In genomic region chr6:42661540-42662153, GRCh38 we compare ENCODE assay signal across 8 cellular contexts.
A peak's percentile ranks its signal among the peaks of the same experiment; 100 is the strongest.
DNase-seq lines count a peak whose midpoint lies in the region; ATAC-seq and TF ChIP-seq lines count a peak whose summit lies in the region.

No MANE protein-coding gene starts in this region.

- H3K36me3 ChIP-seq in KMS-11 (ENCODE audit: insufficient read depth) (no peaks in the 10 kb centered on the region), esophagus squamous epithelium (peaks cover 5 to 95% (median 47%) of the 10 kb centered on the region in 3 donors)

- TF ChIP-seq POLR2A in esophagus squamous epithelium (IDR thresholded peaks at IDR 0.05): no peak

- H3K27me3 ChIP-seq in KMS-11 (ENCODE audit: insufficient read depth, low read depth) (no peaks in the 10 kb centered on the region), esophagus squamous epithelium (no peaks in the 10 kb centered on the region)

- H3K9me3 ChIP-seq in esophagus squamous epithelium: no peaks in the 10 kb centered on the region

- TF ChIP-seq CTCF in KMS-11 (conservative IDR thresholded peaks at IDR 0.05; ENCODE audit: low read depth, low read length): peak; percentile 98
- TF ChIP-seq CTCF in esophagus squamous epithelium (IDR thresholded peaks at IDR 0.05): peak; percentile 70 to 93 (median 90)
- TF ChIP-seq CTCF in natural killer cell (IDR thresholded peaks at IDR 0.05): peak; percentile 91

- DNase-seq in D341Med (ENCODE audit: low spot score): peak; percentile 76
- DNase-seq in OCI-M2 (lab: John Stamatoyannopoulos, UW; ENCODE audit: unreplicated experiment): peak; percentile 21
- peak; percentile 67 for DNase-seq in activated T-cell treated with anti-CD3 and anti-CD28 coated beads for 48 hours (ENCODE audit: low read depth)
- peak; percentile 13 for DNase-seq in esophagus squamous epithelium (lab: John Stamatoyannopoulos, UW)
- peak; percentile 80 for DNase-seq in natural killer cell

- H3K4me3 ChIP-seq in KMS-11 (IDR thresholded peaks at IDR 0.05; ENCODE audit: insufficient read depth, low read depth, low read length) (no peak overlapping the region), esophagus squamous epithelium (no peak overlapping the region)

- H2AFZ ChIP-seq in KMS-11 (ENCODE audit: low read depth): no peak overlapping the region

- H3K9me3 Mint-ChIP-seq in natural killer cell: no peaks in the 10 kb centered on the region
- H3K9me3 Mint-ChIP-seq in stimulated activated memory B cell treated with anti-CD40 and anti-IgM and Interleukin-4, amounts not matched to agents 10 μg/mL and 1 μg/mL and 100 μg/mL, for 72 hours: no peaks in the 10 kb centered on the region

- H3K27me3 Mint-ChIP-seq in natural killer cell (ENCODE audit: low read depth in 2 of 2): no peaks in the 10 kb centered on the region
- no peaks in the 10 kb centered on the region for H3K27me3 Mint-ChIP-seq in stimulated activated memory B cell treated with anti-CD40 and anti-IgM and Interleukin-4, amounts not matched to agents 10 μg/mL and 1 μg/mL and 100 μg/mL, for 72 hours

- H3K27ac ChIP-seq in KMS-11: no peak overlapping the region
- H3K27ac ChIP-seq in esophagus squamous epithelium: no peak overlapping the region

- ATAC-seq in natural killer cell: peak; percentile 92 to 100 (median 96)
- ATAC-seq in stimulated activated memory B cell treated with anti-CD40 and anti-IgM and Interleukin-4, amounts not matched to agents 10 μg/mL and 1 μg/mL and 100 μg/mL, for 72 hours: peak; percentile 70
- ATAC-seq in GM21529 (IDR thresholded peaks at IDR 0.05; ENCODE audit: unreplicated experiment): no peak

- H3K9ac ChIP-seq in KMS-11: no peak overlapping the region

- H3K27ac Mint-ChIP-seq in natural killer cell: peak overlapping the region in 1 of 2 donors; percentile 17
- no peak overlapping the region for H3K27ac Mint-ChIP-seq in stimulated activated memory B cell treated with anti-CD40 and anti-IgM and Interleukin-4, amounts not matched to agents 10 μg/mL and 1 μg/mL and 100 μg/mL, for 72 hours

- no peak overlapping the region for H3K4me2 ChIP-seq in KMS-11

- H3K4me1 ChIP-seq in KMS-11 (ENCODE audit: low read depth, poor library complexity, severe bottlenecking): peaks cover 6% of the 10 kb centered on the region
- no peaks in the 10 kb centered on the region for H3K4me1 ChIP-seq in esophagus squamous epithelium

- H3K36me3 Mint-ChIP-seq in natural killer cell: peaks cover 24% of the 10 kb centered on the region
- H3K36me3 Mint-ChIP-seq in stimulated activated memory B cell treated with anti-CD40 and anti-IgM and Interleukin-4, amounts not matched to agents 10 μg/mL and 1 μg/mL and 100 μg/mL, for 72 hours: peaks cover 43% of the 10 kb centered on the region

- H3K79me2 ChIP-seq in KMS-11 (ENCODE audit: insufficient read depth, low read depth): no peaks in the 10 kb centered on the region

- H3K4me3 Mint-ChIP-seq in natural killer cell: no peak overlapping the region
- H3K4me3 Mint-ChIP-seq in stimulated activated memory B cell treated with anti-CD40 and anti-IgM and Interleukin-4, amounts not matched to agents 10 μg/mL and 1 μg/mL and 100 μg/mL, for 72 hours: no peak overlapping the region

- 2 to 4% methylated on average over 5 of the region's 5 CpGs for WGBS in esophagus squamous epithelium, 2 donors

- H4K20me1 ChIP-seq in KMS-11 (ENCODE audit: insufficient read depth): no peaks in the 10 kb centered on the region

- H3K4me1 Mint-ChIP-seq in natural killer cell: no peaks in the 10 kb centered on the region
- no peaks in the 10 kb centered on the region for H3K4me1 Mint-ChIP-seq in stimulated activated memory B cell treated with anti-CD40 and anti-IgM and Interleukin-4, amounts not matched to agents 10 μg/mL and 1 μg/mL and 100 μg/mL, for 72 hours

- intact Hi-C loops in esophagus squamous epithelium (cut with DNase I) (loop anchor here (5.0 kb wide), 2 partner anchors 66 to 216 kb away; partner anchors contain the start of gene RPL7L1), natural killer cell (cut with micrococcal nuclease) (loop anchor here (1.0 to 5.0 kb wide), 4 partner anchors 65 to 481 kb away; no protein-coding TSS in a partner anchor)

Comparison
In these comparisons a context has a peak if more than half of its experiments do, and no peak if none do; other contexts are left out.
1. DNase-seq: peak in every context shown above with its lines; median percentile 80 in natural killer cell; 76 in D341Med; 67 in activated T-cell treated with anti-CD3 and anti-CD28 coated beads for 48 hours; 21 in OCI-M2; 13 in esophagus squamous epithelium.